In the genomic region with DNA sequence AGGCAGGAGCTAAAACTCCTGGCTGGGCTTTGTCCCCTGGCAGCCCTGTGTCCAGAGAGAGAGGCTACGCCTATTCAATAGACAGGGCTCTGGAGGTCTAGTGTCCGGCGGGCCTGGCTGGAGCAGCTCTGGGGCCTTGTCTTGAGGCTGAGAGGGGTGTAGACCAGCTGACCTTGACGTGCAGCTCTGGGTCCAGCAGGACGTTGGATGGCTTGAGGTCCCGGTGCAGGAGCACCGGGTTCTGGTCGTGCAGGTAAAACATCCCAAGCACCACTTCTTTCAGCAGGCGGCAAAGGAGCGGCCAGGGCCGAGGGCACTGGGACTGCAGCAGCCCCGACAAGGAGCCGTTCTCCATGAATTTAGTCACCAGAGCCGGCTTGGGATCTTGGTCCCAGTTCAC, we compare ENCODE assay signal across 1 cellular context.
A peak's percentile ranks its signal among the peaks of the same experiment; 100 is the strongest.
TF ChIP-seq lines count a peak whose summit lies in the region.

No MANE protein-coding gene starts in this region.

TF ChIP-seq in HepG2, 621 proteins besides CTCF, POLR2A, EP300 and RAD21:
- TF ChIP-seq DNMT1 (CRISPR knock-in tag; IDR thresholded peaks at IDR 0.05) (0 out of 2 replicates have a peak, but pooled peaks have one; percentile 9), EED (CRISPR knock-in tag; IDR thresholded peaks at IDR 0.05) (peak; percentile 70; the same call in 1 of the 2 replicates), SRY (CRISPR knock-in tag; IDR thresholded peaks at IDR 0.05) (no peak), MTA1 (CRISPR knock-in tag; IDR thresholded peaks at IDR 0.05; ENCODE audit: borderline replicate concordance) (peak; percentile 42; the same call in 1 of the 2 replicates)
